In the genomic region with DNA sequence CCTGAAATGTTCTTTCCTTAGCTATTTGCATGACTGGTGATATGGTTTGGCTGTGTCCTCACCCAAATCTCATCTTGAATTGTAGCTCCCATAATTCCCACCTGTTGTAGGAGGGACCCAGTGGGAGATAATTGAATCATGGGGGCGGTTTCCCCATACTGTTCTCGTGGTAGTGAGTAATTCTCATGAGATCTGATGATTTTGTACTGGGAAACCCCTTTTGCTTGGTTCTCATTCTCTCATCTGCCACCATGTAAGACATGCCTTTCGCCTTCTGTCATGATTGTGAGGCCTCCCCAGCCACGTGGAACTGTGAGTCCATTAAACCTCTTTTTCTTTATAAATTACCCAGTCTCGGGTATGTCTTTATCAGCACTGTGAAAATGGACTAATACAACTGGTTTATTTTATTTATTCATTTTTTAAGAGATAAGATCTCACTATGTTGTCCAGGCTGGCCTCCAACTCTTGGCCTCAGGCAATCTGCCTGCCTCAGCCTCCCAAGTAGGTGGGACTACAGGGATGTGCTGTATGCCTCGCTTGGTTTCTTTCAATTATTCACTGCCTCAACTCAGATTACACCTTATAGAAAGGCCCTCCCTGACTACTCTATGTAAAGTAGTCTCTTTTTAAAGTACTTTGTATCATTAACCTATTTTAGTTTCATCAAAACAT, we compare ENCODE assay signal across 8 cellular contexts. TPM values are rescaled to one million over a fixed set of nuclear protein-coding genes. Genes with fewer than 3 reads are reported as not detected.
"Had no signal": no experiment of that assay in that cellular context is flagged by ENCODE, and none has a peak within 500 bp of the region (broad histone marks: within the 10 kb centered on the region; RNA-seq: fewer than 3 reads in every experiment).

No MANE protein-coding gene starts in this region.

RNA-seq across cellular contexts. Expression of gene CYP8B1, which starts 7.7 kb away (rescaled TPM):
- total RNA-seq: activated CD4-positive, alpha-beta T cell treated with anti-CD3 and anti-CD28 coated beads, Interleukin-2, amount 10 ng/mL, durations not matched to agents 24 days and 14 days; activated CD8-positive, alpha-beta T cell treated with anti-CD3 and anti-CD28 coated beads, Interleukin-2, amount 10 ng/mL, durations not matched to agents 7 days and 5 days; aorta; cardiac muscle cell; MCF 10A; OCI-LY7; Right ventricle myocardium superior; T-helper 2 cell treated with Interferon-gamma antibody and Interleukin-4, amounts not matched to agents 100 ng/mL and 5 ng/mL, for 36 hours had no signal
- polyA plus RNA-seq: cardiac muscle cell had no signal

RNA-seq across cellular contexts. Expression of gene ZNF662, which starts 22.5 kb away (rescaled TPM):
- total RNA-seq: MCF 10A, OCI-LY7 had no signal
